ENCODE assay signal across 9 cellular contexts in the genomic region with DNA sequence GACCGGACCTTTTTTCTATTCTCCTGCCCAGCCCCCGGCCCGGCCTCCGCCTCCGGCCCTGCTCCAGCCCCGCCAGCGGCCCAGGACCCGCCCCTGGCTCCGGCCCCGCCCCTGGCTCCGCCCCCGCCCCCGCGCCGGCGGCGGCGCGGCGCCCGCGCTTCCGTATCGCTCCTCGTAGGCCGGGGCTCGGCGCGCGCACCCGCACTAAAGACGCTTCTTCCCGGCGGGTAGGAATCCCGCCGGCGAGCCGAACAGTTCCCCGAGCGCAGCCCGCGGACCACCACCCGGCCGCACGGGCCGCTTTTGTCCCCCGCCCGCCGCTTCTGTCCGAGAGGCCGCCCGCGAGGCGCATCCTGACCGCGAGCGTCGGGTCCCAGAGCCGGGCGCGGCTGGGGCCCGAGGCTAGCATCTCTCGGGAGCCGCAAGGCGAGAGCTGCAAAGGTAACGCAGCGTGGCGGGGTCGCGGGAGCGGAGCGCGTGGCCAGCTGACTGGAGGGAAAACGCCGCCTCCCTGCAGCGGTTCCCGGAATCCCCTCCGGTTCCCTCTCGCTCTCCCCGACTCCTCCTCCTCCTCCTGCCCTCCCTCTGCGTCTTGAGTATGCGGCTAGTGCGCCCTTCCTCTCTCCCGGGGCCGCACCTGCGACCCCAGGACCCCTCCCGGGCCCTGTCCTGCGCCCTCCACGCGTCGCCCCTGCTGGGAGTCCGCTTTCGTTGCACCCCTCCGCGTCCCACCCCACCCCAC. TPM values are rescaled to one million over a fixed set of nuclear protein-coding genes. Genes with fewer than 3 reads are reported as not detected.
DNase-seq lines count a peak whose midpoint lies in the region; ATAC-seq, FAIRE-seq and TF ChIP-seq lines count a peak whose summit lies in the region.
"Had no signal": no experiment of that assay in that cellular context is flagged by ENCODE, and none has a peak within 500 bp of the region (broad histone marks: within the 10 kb centered on the region; RNA-seq: fewer than 3 reads in every experiment).

IFNAR2 (plus strand) TSS at position 163 of the 742 bp plus-strand sequence. CDS start 11,985 bp downstream, outside the sequence.

- no peaks in the 10 kb centered on the region for H3K9me3 Mint-ChIP-seq in central memory CD8-positive, alpha-beta T cell

- no peaks in the 10 kb centered on the region for H3K9me3 ChIP-seq in keratinocyte (ENCODE audit: control insufficient read depth, low read depth, low read length)

- ATAC-seq in HG02943 (IDR thresholded peaks at IDR 0.05; ENCODE audit: low read depth, unreplicated experiment) = peak; percentile 53
- peak; percentile 73 for ATAC-seq in central memory CD8-positive, alpha-beta T cell (replicated peaks; ENCODE audit: extremely low read depth, poor library complexity, severe bottlenecking)

- H3K9ac ChIP-seq in keratinocyte (ENCODE audit: control insufficient read depth, extremely low read depth, insufficient read depth, low read length) = peak within 1 kb of the TSS; percentile 85

- peak within 1 kb of the TSS; percentile 92 for H2AFZ ChIP-seq in keratinocyte (ENCODE audit: control insufficient read depth, low read length)

- H3K4me3 ChIP-seq in keratinocyte (ENCODE audit: control insufficient read depth in 2 of 3, extremely low read depth in 1 of 3, insufficient read depth in 2 of 3, low read depth in 1 of 3, low read length in 3 of 3) = peak within 1 kb of the TSS; percentile 92 to 95 (median 94)

- TF ChIP-seq CTCF in keratinocyte (optimal IDR thresholded peaks at IDR 0.05 in 1 of 3, IDR thresholded peaks at IDR 0.05 in 1 of 3, conservative IDR thresholded peaks at IDR 0.05 in 1 of 3; ENCODE audit: extremely low read depth in 1 of 3, insufficient read depth in 2 of 3, low read length in 3 of 3) = no peak

- no peaks in the 10 kb centered on the region for H4K20me1 ChIP-seq in keratinocyte (ENCODE audit: control insufficient read depth, extremely low read depth, insufficient read depth, low read length)

- no peaks in the 10 kb centered on the region for H3K9me1 ChIP-seq in keratinocyte (ENCODE audit: control insufficient read depth, extremely low read depth, insufficient read depth, low read length)

- H3K27me3 ChIP-seq in keratinocyte (ENCODE audit: control insufficient read depth, extremely low read depth, insufficient read depth, low read length) = no peaks in the 10 kb centered on the region

- peaks cover 9% of the 10 kb centered on the region for H3K4me1 ChIP-seq in keratinocyte (ENCODE audit: control insufficient read depth, extremely low read depth, insufficient read depth, low read length)

- peak within 1 kb of the TSS; percentile 75 for H3K27ac ChIP-seq in keratinocyte (ENCODE audit: control insufficient read depth, insufficient read depth, low read length)

- no peaks in the 10 kb centered on the region for H3K36me3 ChIP-seq in keratinocyte (ENCODE audit: control insufficient read depth in 2 of 2, extremely low read depth in 1 of 2, insufficient read depth in 2 of 2, low read length in 2 of 2)

- H3K4me3 Mint-ChIP-seq in central memory CD8-positive, alpha-beta T cell = peak within 1 kb of the TSS; percentile 81

- H3K4me2 ChIP-seq in keratinocyte (ENCODE audit: control insufficient read depth, extremely low read depth, insufficient read depth, low read depth, low read length) = peak within 1 kb of the TSS; percentile 88

- DNase-seq in NCI-H1436 (lab: John Stamatoyannopoulos, UW) (peak; percentile 39), NCI-H1436 treated with DMSO at 0.1 percent for 48 hours (lab: John Stamatoyannopoulos, UW) (no peak), NCI-H2171 (lab: John Stamatoyannopoulos, UW) (peak; percentile 58), keratinocyte (ENCODE audit: low read depth, low spot score) (no peak)
- peak; percentile 38 to 63 (median 54) for DNase-seq in activated CD4-positive, CD25-positive, alpha-beta regulatory T cell (lab: John Stamatoyannopoulos, UW)
- peak; percentile 42 to 51 for DNase-seq in central memory CD8-positive, alpha-beta T cell (ENCODE audit: low spot score in 2 of 2)
- DNase-seq in stimulated activated CD4-positive, alpha-beta T cell treated with anti-CD3 and anti-CD28 coated beads, Interleukin-12 subunit alpha, Interleukin-12 subunit beta, amount 100 ng/mL, for 24 hours (ENCODE audit: low read depth in 2 of 2) = peak; percentile 60 to 65

- H3K36me3 Mint-ChIP-seq in central memory CD8-positive, alpha-beta T cell (ENCODE audit: insufficient read depth) = peaks cover 15% of the 10 kb centered on the region

- no peaks in the 10 kb centered on the region for H3K27me3 Mint-ChIP-seq in central memory CD8-positive, alpha-beta T cell

- peak within 1 kb of the TSS; percentile 87 for H3K27ac Mint-ChIP-seq in central memory CD8-positive, alpha-beta T cell (ENCODE audit: low read depth)

- H3K4me1 Mint-ChIP-seq in central memory CD8-positive, alpha-beta T cell = peaks cover 47% of the 10 kb centered on the region

- H3K79me2 ChIP-seq in keratinocyte (ENCODE audit: control insufficient read depth, insufficient read depth, low read length) = peaks cover 16% of the 10 kb centered on the region

- FAIRE-seq in keratinocyte (lab: Jason Lieb, UNC) = no peak
- FAIRE-seq: G401.6 had no signal

- dilution Hi-C loops in keratinocyte (cut with MboI; ENCODE audit: extremely low pct_ligation_motif_present, low sequenced_read_pairs) = no loop called here

RNA-seq across cellular contexts. Expression of gene IFNAR2, which starts in this region (rescaled TPM):
- 14.7 to 23.0 TPM (median 15.7 TPM) in 3 replicates for polyA plus RNA-seq in keratinocyte
- polyA plus RNA-seq in keratinocyte (2011; ENCODE audit: low read depth) = 1.8 TPM
- 10.0 and 18.7 TPM in 2 replicates for polyA plus RNA-seq in keratinocyte (2011; cell fraction: cytosol; rRNA removed)
- polyA plus RNA-seq in keratinocyte (2011; cell fraction: nucleus; rRNA removed) = 11.3 and 15.1 TPM in 2 replicates
- polyA plus RNA-seq in keratinocyte (2012; ENCODE audit: low replicate concordance) = 3.8 and 10.5 TPM in 2 replicates
- 4.4 to 21.1 TPM (median 5.3 TPM) in 3 replicates for polyA minus RNA-seq in keratinocyte
- polyA minus RNA-seq in keratinocyte (2011; cell fraction: cytosol; rRNA and poly(A)+ RNA removed) = 9.8 TPM
- 3.9 and 17.3 TPM in 2 replicates for polyA minus RNA-seq in keratinocyte (2011; cell fraction: nucleus; rRNA and poly(A)+ RNA removed)

Comparison
In these comparisons a context has a peak if more than half of its experiments do, and no peak if none do; other contexts are left out.
1. DNase-seq: peak in NCI-H1436 (single experiment), NCI-H2171 (single experiment), activated CD4-positive, CD25-positive, alpha-beta regulatory T cell (4 of 4), central memory CD8-positive, alpha-beta T cell (2 of 2) and stimulated activated CD4-positive, alpha-beta T cell treated with anti-CD3 and anti-CD28 coated beads, Interleukin-12 subunit alpha, Interleukin-12 subunit beta, amount 100 ng/mL, for 24 hours (2 of 2); none in NCI-H1436 treated with DMSO at 0.1 percent for 48 hours (single experiment) and keratinocyte (single experiment).